Comparison of ENCODE assay signal across 1 cellular context in the genomic region with DNA sequence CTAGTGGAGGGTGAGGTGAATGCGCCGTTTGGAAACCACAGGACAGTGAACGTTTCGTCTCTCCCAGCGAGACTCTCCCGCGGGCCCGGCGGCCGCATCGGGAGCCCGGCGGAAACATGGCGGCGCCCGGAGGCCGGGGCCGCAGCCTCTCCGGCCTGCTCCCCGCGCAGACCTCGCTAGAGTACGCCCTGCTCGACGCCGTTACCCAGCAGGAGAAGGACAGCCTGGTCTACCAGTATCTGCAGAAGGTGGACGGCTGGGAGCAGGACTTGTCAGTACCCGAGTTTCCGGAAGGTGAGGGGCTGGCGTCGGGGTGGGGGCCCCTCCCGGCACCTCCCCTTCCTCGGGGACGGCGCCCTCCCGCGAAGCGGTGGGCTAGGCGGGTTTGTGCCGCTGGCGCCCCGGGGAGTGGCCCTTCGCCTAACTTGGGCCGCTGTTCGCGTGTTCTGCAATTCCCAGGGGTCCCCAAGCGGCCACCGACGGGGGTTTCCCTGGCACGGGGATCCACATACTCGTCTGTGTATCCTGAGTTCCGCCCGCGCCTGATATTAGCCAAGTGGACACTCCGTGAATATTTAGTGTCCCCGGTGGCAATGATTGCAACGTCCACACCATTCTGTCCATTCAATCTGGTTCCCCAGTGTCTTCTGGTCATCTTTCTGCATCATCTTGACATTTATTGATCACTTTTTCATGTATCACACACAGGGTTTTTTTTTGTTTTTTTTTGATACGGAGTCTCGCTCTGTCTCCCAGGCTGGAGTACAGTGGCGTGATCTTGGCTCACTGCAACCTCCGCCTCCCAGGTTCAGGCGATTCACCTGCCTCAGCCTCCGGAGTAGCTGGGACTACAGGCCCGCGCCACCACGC.
TF ChIP-seq lines count a peak whose summit lies in the region.

No MANE protein-coding gene starts in this region.

TF ChIP-seq in WTC11, 78 proteins besides CTCF, POLR2A, EP300 and RAD21 (continued from another document):
- TF ChIP-seq, protein P1, sequence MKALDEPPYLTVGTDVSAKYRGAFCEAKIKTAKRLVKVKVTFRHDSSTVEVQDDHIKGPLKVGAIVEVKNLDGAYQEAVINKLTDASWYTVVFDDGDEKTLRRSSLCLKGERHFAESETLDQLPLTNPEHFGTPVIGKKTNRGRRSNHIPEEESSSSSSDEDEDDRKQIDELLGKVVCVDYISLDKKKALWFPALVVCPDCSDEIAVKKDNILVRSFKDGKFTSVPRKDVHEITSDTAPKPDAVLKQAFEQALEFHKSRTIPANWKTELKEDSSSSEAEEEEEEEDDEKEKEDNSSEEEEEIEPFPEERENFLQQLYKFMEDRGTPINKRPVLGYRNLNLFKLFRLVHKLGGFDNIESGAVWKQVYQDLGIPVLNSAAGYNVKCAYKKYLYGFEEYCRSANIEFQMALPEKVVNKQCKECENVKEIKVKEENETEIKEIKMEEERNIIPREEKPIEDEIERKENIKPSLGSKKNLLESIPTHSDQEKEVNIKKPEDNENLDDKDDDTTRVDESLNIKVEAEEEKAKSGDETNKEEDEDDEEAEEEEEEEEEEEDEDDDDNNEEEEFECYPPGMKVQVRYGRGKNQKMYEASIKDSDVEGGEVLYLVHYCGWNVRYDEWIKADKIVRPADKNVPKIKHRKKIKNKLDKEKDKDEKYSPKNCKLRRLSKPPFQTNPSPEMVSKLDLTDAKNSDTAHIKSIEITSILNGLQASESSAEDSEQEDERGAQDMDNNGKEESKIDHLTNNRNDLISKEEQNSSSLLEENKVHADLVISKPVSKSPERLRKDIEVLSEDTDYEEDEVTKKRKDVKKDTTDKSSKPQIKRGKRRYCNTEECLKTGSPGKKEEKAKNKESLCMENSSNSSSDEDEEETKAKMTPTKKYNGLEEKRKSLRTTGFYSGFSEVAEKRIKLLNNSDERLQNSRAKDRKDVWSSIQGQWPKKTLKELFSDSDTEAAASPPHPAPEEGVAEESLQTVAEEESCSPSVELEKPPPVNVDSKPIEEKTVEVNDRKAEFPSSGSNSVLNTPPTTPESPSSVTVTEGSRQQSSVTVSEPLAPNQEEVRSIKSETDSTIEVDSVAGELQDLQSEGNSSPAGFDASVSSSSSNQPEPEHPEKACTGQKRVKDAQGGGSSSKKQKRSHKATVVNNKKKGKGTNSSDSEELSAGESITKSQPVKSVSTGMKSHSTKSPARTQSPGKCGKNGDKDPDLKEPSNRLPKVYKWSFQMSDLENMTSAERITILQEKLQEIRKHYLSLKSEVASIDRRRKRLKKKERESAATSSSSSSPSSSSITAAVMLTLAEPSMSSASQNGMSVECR (CRISPR knock-in tag; IDR thresholded peaks at IDR 0.05; ENCODE audit: borderline replicate concordance): 0 out of 2 replicates have a peak, but pooled peaks have one; percentile 41
- TF ChIP-seq MYBL2 (CRISPR knock-in tag; IDR thresholded peaks at IDR 0.05): 0 out of 2 replicates have a peak, but pooled peaks have one; percentile 31
